17 cellular contexts compared by ENCODE assay signal in genomic region chr12:53644133-53644532, GRCh38.
"Had no signal": no experiment of that assay in that cellular context is flagged by ENCODE, and none has a peak within 500 bp of the region (broad histone marks: within the 10 kb centered on the region; RNA-seq: fewer than 3 reads in every experiment).

No MANE protein-coding gene starts in this region.

- H3K4me1 ChIP-seq: SJSA1 had no signal

- H3K4me3 ChIP-seq: SJSA1, SK-N-MC had no signal

- H3K36me3 ChIP-seq: SJSA1 had no signal

- H3K9me3 ChIP-seq: SJSA1 had no signal

- H3K27me3 ChIP-seq: SJSA1 had no signal

- H3K27ac ChIP-seq: SJSA1, SK-N-MC had no signal

- DNase-seq: Karpas-422, KG1, MM.1S, NCI-H1092 treated with DMSO at 0.1 percent for 48 hours, NCI-H1436, NCI-H187, NCI-H2029, NCI-H2081 treated with DMSO at 0.1 percent for 48 hours, NCI-H2171 treated with DMSO at 0.1 percent for 48 hours, NCI-H345, NCI-H446 treated with DMSO at 0.1 percent for 48 hours, NCI-H510A treated with DMSO at 0.1 percent for 48 hours, Right ventricle myocardium superior, RPMI8226, SIG-M5 had no signal
